Comparison of ENCODE assay signal across 30 cellular contexts in the genomic region with DNA sequence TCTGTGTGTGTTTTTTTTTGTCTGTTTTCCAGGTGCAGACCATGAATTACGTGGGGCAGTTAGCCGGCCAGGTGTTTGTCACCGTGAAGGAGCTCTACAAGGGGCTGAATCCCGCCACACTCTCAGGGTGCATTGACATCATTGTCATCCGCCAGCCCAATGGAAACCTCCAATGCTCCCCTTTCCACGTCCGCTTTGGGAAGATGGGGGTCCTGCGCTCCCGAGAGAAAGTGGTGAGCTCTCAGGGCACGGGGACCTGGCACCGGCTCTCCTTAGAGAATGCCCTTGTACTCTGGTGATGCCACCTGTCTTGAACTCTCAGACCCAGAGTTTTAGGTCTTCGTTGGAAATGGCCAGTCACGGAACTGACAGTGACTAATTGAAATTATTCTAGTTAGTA.
"Had no signal": no experiment of that assay in that cellular context is flagged by ENCODE, and none has a peak within 500 bp of the region (broad histone marks: within the 10 kb centered on the region; RNA-seq: fewer than 3 reads in every experiment).

No MANE protein-coding gene starts in this region.

- H3K27me3 ChIP-seq: Peyer's patch had no signal

- H3K4me3 ChIP-seq: Peyer's patch had no signal

- ATAC-seq: activated CD8-positive, alpha-beta memory T cell treated with anti-CD3 and anti-CD28 coated beads, Interleukin-2, amount 10 ng/mL, durations not matched to agents 7 days and 5 days; activated naive CD8-positive, alpha-beta T cell treated with anti-CD3 and anti-CD28 coated beads, Interleukin-2, amount 50 U/mL, for 24 hours; PC-3; T-cell had no signal

- H3K27ac ChIP-seq: Peyer's patch, WERI-Rb-1 had no signal

- DNase-seq: activated CD4-positive, alpha-beta memory T cell treated with anti-CD3 and anti-CD28 coated beads, Interleukin-2, amount 10 ng/mL, durations not matched to agents 7 days and 5 days; activated CD4-positive, alpha-beta T cell treated with anti-CD3 and anti-CD28 coated beads for 1 hour; activated CD4-positive, alpha-beta T cell treated with anti-CD3 and anti-CD28 coated beads for 48 hours; activated CD4-positive, CD25-positive, alpha-beta regulatory T cell; activated CD8-positive, alpha-beta memory T cell treated with anti-CD3 and anti-CD28 coated beads for 24 hours; activated CD8-positive, alpha-beta memory T cell treated with anti-CD3 and anti-CD28 coated beads, Interleukin-2, amount 10 ng/mL, durations not matched to agents 7 days and 5 days; activated CD8-positive, alpha-beta memory T cell treated with anti-CD3 and anti-CD28 coated beads, Interleukin-2, amount 50 U/mL, for 48 hours; activated gamma-delta T cell; activated naive CD4-positive, alpha-beta T cell treated with Interleukin-2 at 50 U/mL for 16 hours; activated naive CD8-positive, alpha-beta T cell treated with anti-CD3 and anti-CD28 coated beads, Interleukin-2, amount 50 U/mL, for 24 hours; activated T-cell treated with anti-CD3 and anti-CD28 coated beads, Interleukin-2, amount 50 U/mL, for 48 hours; anterior cingulate cortex; caudate nucleus; KG1; MM.1S; MV-4-11; NCI-H1092; NCI-H1436 treated with DMSO at 0.1 percent for 48 hours; NCI-H1694 treated with DMSO at 0.1 percent for 48 hours; NCI-H2029; NCI-H345; NCI-H524 treated with DMSO at 0.1 percent for 48 hours; PC-3; Peyer's patch; RPMI8226; SIG-M5; T-cell; T-helper 2 cell; T-helper 9 cell; WERI-Rb-1 had no signal

- H3K9me3 ChIP-seq: Peyer's patch had no signal
